20 cellular contexts compared by ENCODE assay signal in genomic region chr3:101074518-101074917, GRCh38.
DNase-seq lines count a peak whose midpoint lies in the region; FAIRE-seq and TF ChIP-seq lines count a peak whose summit lies in the region.
"Had no signal": no experiment of that assay in that cellular context is flagged by ENCODE, and none has a peak within 500 bp of the region (broad histone marks: within the 10 kb centered on the region; RNA-seq: fewer than 3 reads in every experiment).

No MANE protein-coding gene starts in this region.

- no peaks in the 10 kb centered on the region for H3K36me3 ChIP-seq in endothelial cell of umbilical vein (ENCODE audit: control insufficient read depth in 2 of 2, extremely low read depth in 1 of 2, insufficient read depth in 2 of 2, low read length in 2 of 2)
- H3K36me3 ChIP-seq: BE2C had no signal

- no peak for TF ChIP-seq POLR2A in endothelial cell of umbilical vein (IDR thresholded peaks at IDR 0.05; ENCODE audit: low read depth, low read length)

- POLR2A ChIA-PET in endothelial cell of umbilical vein (lab: Charles Lee), result no interaction called here

- no peak for FAIRE-seq in endothelial cell of umbilical vein (lab: Jason Lieb, UNC)
- FAIRE-seq: D721Med, GM19239, H54 had no signal

- H3K9me3 ChIP-seq in endothelial cell of umbilical vein (replicated peaks; ENCODE audit: control insufficient read depth, insufficient read depth, low read length), result no peaks in the 10 kb centered on the region
- H3K9me3 ChIP-seq: BE2C had no signal

- H3K4me1 ChIP-seq in endothelial cell of umbilical vein (ENCODE audit: control insufficient read depth, extremely low read depth, insufficient read depth, low read length), result peaks cover 54% of the 10 kb centered on the region
- H3K4me1 ChIP-seq: BE2C had no signal

- H3K9me1 ChIP-seq in endothelial cell of umbilical vein (replicated peaks; ENCODE audit: control insufficient read depth, extremely low read depth, insufficient read depth, low read length), result no peaks in the 10 kb centered on the region

- no peak overlapping the region for H3K27ac ChIP-seq in endothelial cell of umbilical vein (ENCODE audit: insufficient read depth, low read depth, low read length)

- CTCF ChIA-PET in endothelial cell of umbilical vein (lab: Charles Lee), result interaction anchor here (1.6 kb wide), 1 partner anchor 121 kb away, joined by 3 read pairs; no protein-coding TSS in a partner anchor

- H3K27me3 ChIP-seq in endothelial cell of umbilical vein (ENCODE audit: control insufficient read depth in 2 of 2, insufficient read depth in 2 of 2, low read length in 2 of 2), result no peaks in the 10 kb centered on the region
- H3K27me3 ChIP-seq: BE2C had no signal

- no peak overlapping the region for H3K9ac ChIP-seq in endothelial cell of umbilical vein (replicated peaks; ENCODE audit: extremely low read depth, insufficient read depth, low read length)

- intact Hi-C loops in endothelial cell of umbilical vein (cut with micrococcal nuclease), result no loop called here

- dilution Hi-C loops in endothelial cell of umbilical vein (cut with MboI; ENCODE audit: extremely low pct_ligation_motif_present, low sequenced_read_pairs), result no loop called here

- no peak overlapping the region for H2AFZ ChIP-seq in endothelial cell of umbilical vein (ENCODE audit: low read depth, low read length)

- peak; percentile 16 for DNase-seq in HT1080 (ENCODE audit: low read depth)
- DNase-seq in RPMI7951 (ENCODE audit: low read depth), result peak; percentile 30
- peak; percentile 17 for DNase-seq in endothelial cell of umbilical vein (ENCODE audit: low read depth, low spot score)
- no peak for DNase-seq in ACHN
- no peak for DNase-seq in COLO829 (ENCODE audit: low spot score)
- DNase-seq in activated T-cell treated with anti-CD3 and anti-CD28 coated beads, Interleukin-2, amount 50 U/mL, for 1 hour, result no peak
- DNase-seq in inferior parietal cortex (ENCODE audit: extremely low spot score), result no peak
- DNase-seq: BE2C; CD4-positive, alpha-beta T cell; HFFc6; NCI-H1417 treated with DMSO at 0.1 percent for 48 hours; NCI-H1930; NCI-H2171 treated with DMSO at 0.1 percent for 48 hours; NCI-H446 treated with DMSO at 0.1 percent for 48 hours; NK-92 treated with Interleukin-12 subunit alpha and Interleukin-12 subunit beta, amount 100 ng/mL, for 24 hours; RPMI8226; SIG-M5 had no signal

- no peaks in the 10 kb centered on the region for H3K79me2 ChIP-seq in endothelial cell of umbilical vein (ENCODE audit: control insufficient read depth, insufficient read depth, low read length)

- no peaks in the 10 kb centered on the region for H4K20me1 ChIP-seq in endothelial cell of umbilical vein (replicated peaks; ENCODE audit: control insufficient read depth, extremely low read depth, insufficient read depth, low read length)

- TF ChIP-seq CTCF in endothelial cell of umbilical vein (IDR thresholded peaks at IDR 0.05; ENCODE audit: extremely low read depth in 1 of 2, insufficient read depth in 1 of 2, low read depth in 1 of 2, low read length in 2 of 2), result no peak

- in situ Hi-C loops in ACHN (cut with HindIII; ENCODE audit: low pct_ligation_motif_present, low pct_unique_long_range_greater_than_20kb, low sequenced_read_pairs), result no loop called here

- no peak overlapping the region for H3K4me3 ChIP-seq in endothelial cell of umbilical vein (replicated peaks in 1 of 3; ENCODE audit: insufficient read depth in 1 of 3, low read depth in 1 of 3, low read length in 3 of 3)

- no peak overlapping the region for H3K4me2 ChIP-seq in endothelial cell of umbilical vein (ENCODE audit: insufficient read depth, low read length)

- BruUV-seq in endothelial cell of umbilical vein (replicated peaks; lab: Mats Ljungman, UMichigan), result no TSS peak

TF ChIP-seq in endothelial cell of umbilical vein, 7 proteins besides CTCF, POLR2A, EP300 and RAD21:
- TF ChIP-seq EZH2 (IDR thresholded peaks at IDR 0.05; ENCODE audit: borderline replicate concordance, low read depth, low read length, severe bottlenecking), result no peak
- TF ChIP-seq GATA2 (IDR thresholded peaks at IDR 0.05; ENCODE audit: insufficient read depth, insufficient read length, low read depth, low read length), result no peak
- no peak for TF ChIP-seq MYC (IDR thresholded peaks at IDR 0.05; ENCODE audit: low read depth, low read length)
- TF ChIP-seq POLR2AphosphoS5 (IDR thresholded peaks at IDR 0.05; ENCODE audit: insufficient read depth, low read depth, low read length), result no peak
- no peak for TF ChIP-seq JUN (IDR thresholded peaks at IDR 0.05; ENCODE audit: borderline replicate concordance, insufficient read depth, insufficient read length, low read depth)
TF ChIP-seq in endothelial cell of umbilical vein: peak in this region for 0.

Comparison
In these comparisons a context has a peak if more than half of its experiments do, and no peak if none do; other contexts are left out.
1. DNase-seq: peak in HT1080 (single experiment), RPMI7951 (single experiment) and endothelial cell of umbilical vein (single experiment); none in ACHN (single experiment), COLO829 (single experiment), activated T-cell treated with anti-CD3 and anti-CD28 coated beads, Interleukin-2, amount 50 U/mL, for 1 hour (single experiment) and inferior parietal cortex (single experiment).